Comparison of ENCODE assay signal across 18 cellular contexts in genomic region chr12:4168041-4168440, GRCh38.
"Had no signal": no experiment of that assay in that cellular context is flagged by ENCODE, and none has a peak within 500 bp of the region (broad histone marks: within the 10 kb centered on the region; RNA-seq: fewer than 3 reads in every experiment).

No MANE protein-coding gene starts in this region.

- H3K27me3 ChIP-seq: ascending aorta, heart left ventricle, transverse colon, vagina had no signal

- H3K9me3 ChIP-seq: ascending aorta, gastrocnemius medialis, heart left ventricle, left ventricle myocardium inferior, transverse colon, vagina had no signal

- H3K4me1 ChIP-seq: gastrocnemius medialis had no signal

- H3K27ac ChIP-seq: ascending aorta, gastrocnemius medialis, heart left ventricle, left ventricle myocardium inferior, transverse colon, vagina had no signal

- DNase-seq: activated CD4-positive, alpha-beta T cell treated with anti-CD3 and anti-CD28 coated beads, Interleukin-2, amount 50 U/mL, for 1 hour; activated CD4-positive, CD25-positive, alpha-beta regulatory T cell; activated CD8-positive, alpha-beta memory T cell treated with anti-CD3 and anti-CD28 coated beads, Interleukin-2, amount 50 U/mL, for 4 hours; activated effector memory CD4-positive, alpha-beta T cell treated with Interleukin-2 at 50 U/mL for 16 hours; activated naive CD4-positive, alpha-beta T cell treated with anti-CD3 and anti-CD28 coated beads, Interleukin-2, amount 50 U/mL, for 16 hours; activated T-cell treated with anti-CD3 and anti-CD28 coated beads, Interleukin-2, amount 50 U/mL, for 4 hours; cortex of kidney; gastrocnemius medialis; heart left ventricle; kidney; left ventricle myocardium inferior; mesenchymal stem cell; natural killer cell; occipital lobe; posterior cingulate gyrus; transverse colon had no signal

- H3K4me3 ChIP-seq: ascending aorta, gastrocnemius medialis, heart left ventricle, left ventricle myocardium inferior, transverse colon, vagina had no signal

- H3K36me3 ChIP-seq: ascending aorta, gastrocnemius medialis, heart left ventricle, left ventricle myocardium inferior, transverse colon, vagina had no signal

- FAIRE-seq: kidney had no signal
